1 cellular context compared by ENCODE assay signal in the genomic region with DNA sequence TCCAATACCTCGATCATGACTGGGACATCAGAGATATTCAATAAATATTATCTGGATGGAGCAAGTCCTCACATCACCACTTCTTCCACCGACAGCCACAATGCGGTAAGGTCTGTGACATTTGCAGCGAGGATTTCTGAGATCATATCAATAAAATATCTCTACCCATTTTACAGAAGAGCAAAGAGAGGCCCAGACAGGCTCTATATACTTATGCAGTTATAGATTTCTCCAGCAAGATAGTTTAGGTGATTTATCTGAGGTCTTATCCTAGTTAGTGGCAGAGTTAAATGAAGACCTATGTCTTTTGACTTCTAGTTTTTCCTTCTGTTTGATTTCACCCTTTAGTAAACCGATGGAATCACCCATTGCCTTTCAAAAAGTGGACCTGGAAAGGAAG.
TF ChIP-seq lines count a peak whose summit lies in the region.

No MANE protein-coding gene starts in this region.

TF ChIP-seq in K562, 482 proteins besides CTCF, POLR2A, EP300 and RAD21 (continued from another document):
- TF ChIP-seq, protein P1, sequence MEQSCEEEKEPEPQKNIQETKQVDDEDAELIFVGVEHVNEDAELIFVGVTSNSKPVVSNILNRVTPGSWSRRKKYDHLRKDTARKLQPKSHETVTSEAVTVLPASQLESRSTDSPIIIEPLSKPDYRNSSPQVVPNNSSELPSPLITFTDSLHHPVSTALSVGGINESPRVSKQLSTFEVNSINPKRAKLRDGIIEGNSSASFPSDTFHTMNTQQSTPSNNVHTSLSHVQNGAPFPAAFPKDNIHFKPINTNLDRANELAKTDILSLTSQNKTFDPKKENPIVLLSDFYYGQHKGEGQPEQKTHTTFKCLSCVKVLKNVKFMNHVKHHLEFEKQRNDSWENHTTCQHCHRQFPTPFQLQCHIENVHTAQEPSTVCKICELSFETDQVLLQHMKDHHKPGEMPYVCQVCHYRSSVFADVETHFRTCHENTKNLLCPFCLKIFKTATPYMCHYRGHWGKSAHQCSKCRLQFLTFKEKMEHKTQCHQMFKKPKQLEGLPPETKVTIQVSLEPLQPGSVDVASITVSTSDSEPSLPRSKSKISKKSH (CRISPR knock-in tag; IDR thresholded peaks at IDR 0.05), result no peak
- no peak for TF ChIP-seq MCM5 (IDR thresholded peaks at IDR 0.05; ENCODE audit: low read depth)
- TF ChIP-seq, protein P2, sequence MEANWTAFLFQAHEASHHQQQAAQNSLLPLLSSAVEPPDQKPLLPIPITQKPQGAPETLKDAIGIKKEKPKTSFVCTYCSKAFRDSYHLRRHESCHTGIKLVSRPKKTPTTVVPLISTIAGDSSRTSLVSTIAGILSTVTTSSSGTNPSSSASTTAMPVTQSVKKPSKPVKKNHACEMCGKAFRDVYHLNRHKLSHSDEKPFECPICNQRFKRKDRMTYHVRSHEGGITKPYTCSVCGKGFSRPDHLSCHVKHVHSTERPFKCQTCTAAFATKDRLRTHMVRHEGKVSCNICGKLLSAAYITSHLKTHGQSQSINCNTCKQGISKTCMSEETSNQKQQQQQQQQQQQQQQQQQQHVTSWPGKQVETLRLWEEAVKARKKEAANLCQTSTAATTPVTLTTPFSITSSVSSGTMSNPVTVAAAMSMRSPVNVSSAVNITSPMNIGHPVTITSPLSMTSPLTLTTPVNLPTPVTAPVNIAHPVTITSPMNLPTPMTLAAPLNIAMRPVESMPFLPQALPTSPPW (CRISPR knock-in tag; IDR thresholded peaks at IDR 0.05), result no peak
- TF ChIP-seq BCOR (IDR thresholded peaks at IDR 0.05), result peak; percentile 89
- no peak for TF ChIP-seq ZC3H4 (CRISPR knock-in tag; IDR thresholded peaks at IDR 0.05; ENCODE audit: borderline replicate concordance)
- TF ChIP-seq SRF (CRISPR knock-in tag; IDR thresholded peaks at IDR 0.05), result no peak
- no peak for TF ChIP-seq TARDBP (IDR thresholded peaks at IDR 0.05)
- no peak for TF ChIP-seq ASH1L (IDR thresholded peaks at IDR 0.05; ENCODE audit: borderline replicate concordance, low read depth, partially characterized antibody)
- TF ChIP-seq STAG1 (CRISPR knock-in tag; IDR thresholded peaks at IDR 0.05; ENCODE audit: borderline replicate concordance), result no peak
- no peak for TF ChIP-seq KAT2B (IDR thresholded peaks at IDR 0.05; ENCODE audit: low read depth, low read length)
- TF ChIP-seq CHD4 (IDR thresholded peaks at IDR 0.05; ENCODE audit: insufficient read depth, insufficient replicate concordance, low read depth, low read length, poor library complexity, severe bottlenecking), result peak; percentile 60
- TF ChIP-seq ZNF41 (CRISPR knock-in tag; conservative IDR thresholded peaks at IDR 0.05), result no peak
- TF ChIP-seq, protein P3, sequence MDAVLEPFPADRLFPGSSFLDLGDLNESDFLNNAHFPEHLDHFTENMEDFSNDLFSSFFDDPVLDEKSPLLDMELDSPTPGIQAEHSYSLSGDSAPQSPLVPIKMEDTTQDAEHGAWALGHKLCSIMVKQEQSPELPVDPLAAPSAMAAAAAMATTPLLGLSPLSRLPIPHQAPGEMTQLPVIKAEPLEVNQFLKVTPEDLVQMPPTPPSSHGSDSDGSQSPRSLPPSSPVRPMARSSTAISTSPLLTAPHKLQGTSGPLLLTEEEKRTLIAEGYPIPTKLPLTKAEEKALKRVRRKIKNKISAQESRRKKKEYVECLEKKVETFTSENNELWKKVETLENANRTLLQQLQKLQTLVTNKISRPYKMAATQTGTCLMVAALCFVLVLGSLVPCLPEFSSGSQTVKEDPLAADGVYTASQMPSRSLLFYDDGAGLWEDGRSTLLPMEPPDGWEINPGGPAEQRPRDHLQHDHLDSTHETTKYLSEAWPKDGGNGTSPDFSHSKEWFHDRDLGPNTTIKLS (IDR thresholded peaks at IDR 0.05; ENCODE audit: borderline replicate concordance, low read depth), result no peak
- TF ChIP-seq, protein P4, sequence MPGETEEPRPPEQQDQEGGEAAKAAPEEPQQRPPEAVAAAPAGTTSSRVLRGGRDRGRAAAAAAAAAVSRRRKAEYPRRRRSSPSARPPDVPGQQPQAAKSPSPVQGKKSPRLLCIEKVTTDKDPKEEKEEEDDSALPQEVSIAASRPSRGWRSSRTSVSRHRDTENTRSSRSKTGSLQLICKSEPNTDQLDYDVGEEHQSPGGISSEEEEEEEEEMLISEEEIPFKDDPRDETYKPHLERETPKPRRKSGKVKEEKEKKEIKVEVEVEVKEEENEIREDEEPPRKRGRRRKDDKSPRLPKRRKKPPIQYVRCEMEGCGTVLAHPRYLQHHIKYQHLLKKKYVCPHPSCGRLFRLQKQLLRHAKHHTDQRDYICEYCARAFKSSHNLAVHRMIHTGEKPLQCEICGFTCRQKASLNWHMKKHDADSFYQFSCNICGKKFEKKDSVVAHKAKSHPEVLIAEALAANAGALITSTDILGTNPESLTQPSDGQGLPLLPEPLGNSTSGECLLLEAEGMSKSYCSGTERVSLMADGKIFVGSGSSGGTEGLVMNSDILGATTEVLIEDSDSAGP (CRISPR knock-in tag; IDR thresholded peaks at IDR 0.05), result no peak
- no peak for TF ChIP-seq TOE1 (IDR thresholded peaks at IDR 0.05; ENCODE audit: borderline replicate concordance)
- no peak for TF ChIP-seq TOE1 (CRISPR knock-in tag; IDR thresholded peaks at IDR 0.05; ENCODE audit: borderline replicate concordance, low read depth)
- TF ChIP-seq, protein P5, sequence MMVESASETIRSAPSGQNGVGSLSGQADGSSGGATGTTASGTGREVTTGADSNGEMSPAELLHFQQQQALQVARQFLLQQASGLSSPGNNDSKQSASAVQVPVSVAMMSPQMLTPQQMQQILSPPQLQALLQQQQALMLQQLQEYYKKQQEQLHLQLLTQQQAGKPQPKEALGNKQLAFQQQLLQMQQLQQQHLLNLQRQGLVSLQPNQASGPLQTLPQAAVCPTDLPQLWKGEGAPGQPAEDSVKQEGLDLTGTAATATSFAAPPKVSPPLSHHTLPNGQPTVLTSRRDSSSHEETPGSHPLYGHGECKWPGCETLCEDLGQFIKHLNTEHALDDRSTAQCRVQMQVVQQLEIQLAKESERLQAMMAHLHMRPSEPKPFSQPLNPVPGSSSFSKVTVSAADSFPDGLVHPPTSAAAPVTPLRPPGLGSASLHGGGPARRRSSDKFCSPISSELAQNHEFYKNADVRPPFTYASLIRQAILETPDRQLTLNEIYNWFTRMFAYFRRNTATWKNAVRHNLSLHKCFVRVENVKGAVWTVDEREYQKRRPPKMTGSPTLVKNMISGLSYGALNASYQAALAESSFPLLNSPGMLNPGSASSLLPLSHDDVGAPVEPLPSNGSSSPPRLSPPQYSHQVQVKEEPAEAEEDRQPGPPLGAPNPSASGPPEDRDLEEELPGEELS (CRISPR knock-in tag; IDR thresholded peaks at IDR 0.05; ENCODE audit: borderline replicate concordance), result no peak
- 0 out of 2 replicates have a peak, but pooled peaks have one; percentile 21 for TF ChIP-seq SMARCA5 (IDR thresholded peaks at IDR 0.05)
- no peak for TF ChIP-seq CTBP1 (IDR thresholded peaks at IDR 0.05; ENCODE audit: borderline replicate concordance)
- TF ChIP-seq, protein P6, sequence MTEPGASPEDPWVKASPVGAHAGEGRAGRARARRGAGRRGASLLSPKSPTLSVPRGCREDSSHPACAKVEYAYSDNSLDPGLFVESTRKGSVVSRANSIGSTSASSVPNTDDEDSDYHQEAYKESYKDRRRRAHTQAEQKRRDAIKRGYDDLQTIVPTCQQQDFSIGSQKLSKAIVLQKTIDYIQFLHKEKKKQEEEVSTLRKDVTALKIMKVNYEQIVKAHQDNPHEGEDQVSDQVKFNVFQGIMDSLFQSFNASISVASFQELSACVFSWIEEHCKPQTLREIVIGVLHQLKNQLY (CRISPR knock-in tag; conservative IDR thresholded peaks at IDR 0.05), result no peak
- TF ChIP-seq HDAC2 (IDR thresholded peaks at IDR 0.05), result 0 out of 2 replicates have a peak, but pooled peaks have one; percentile 31
- peak; percentile 99 for TF ChIP-seq RBM25 (IDR thresholded peaks at IDR 0.05; ENCODE audit: low read depth, low read length, severe bottlenecking)
- peak; percentile 88 for TF ChIP-seq ADNP (tag; IDR thresholded peaks at IDR 0.05)
- TF ChIP-seq, protein P7, sequence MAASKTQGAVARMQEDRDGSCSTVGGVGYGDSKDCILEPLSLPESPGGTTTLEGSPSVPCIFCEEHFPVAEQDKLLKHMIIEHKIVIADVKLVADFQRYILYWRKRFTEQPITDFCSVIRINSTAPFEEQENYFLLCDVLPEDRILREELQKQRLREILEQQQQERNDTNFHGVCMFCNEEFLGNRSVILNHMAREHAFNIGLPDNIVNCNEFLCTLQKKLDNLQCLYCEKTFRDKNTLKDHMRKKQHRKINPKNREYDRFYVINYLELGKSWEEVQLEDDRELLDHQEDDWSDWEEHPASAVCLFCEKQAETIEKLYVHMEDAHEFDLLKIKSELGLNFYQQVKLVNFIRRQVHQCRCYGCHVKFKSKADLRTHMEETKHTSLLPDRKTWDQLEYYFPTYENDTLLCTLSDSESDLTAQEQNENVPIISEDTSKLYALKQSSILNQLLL (CRISPR knock-in tag; IDR thresholded peaks at IDR 0.05; ENCODE audit: borderline replicate concordance), result no peak
- TF ChIP-seq ZNF717 (CRISPR knock-in tag; IDR thresholded peaks at IDR 0.05), result no peak
- TF ChIP-seq HDAC8 (tag; IDR thresholded peaks at IDR 0.05), result no peak
- no peak for TF ChIP-seq JUND (IDR thresholded peaks at IDR 0.05; ENCODE audit: borderline replicate concordance, low read depth, low read length)
- no peak for TF ChIP-seq JUND (tag; IDR thresholded peaks at IDR 0.05; ENCODE audit: borderline replicate concordance, low read depth, low read length)
- TF ChIP-seq ZNF431 (CRISPR knock-in tag; IDR thresholded peaks at IDR 0.05), result no peak
- no peak for TF ChIP-seq ZNF124 (CRISPR knock-in tag; IDR thresholded peaks at IDR 0.05)
- no peak for TF ChIP-seq RFX7 (CRISPR knock-in tag; IDR thresholded peaks at IDR 0.05)
- TF ChIP-seq ZNF586 (CRISPR knock-in tag; conservative IDR thresholded peaks at IDR 0.05), result no peak
- no peak for TF ChIP-seq ZNF507 (tag; conservative IDR thresholded peaks at IDR 0.05)
- TF ChIP-seq, protein P8, sequence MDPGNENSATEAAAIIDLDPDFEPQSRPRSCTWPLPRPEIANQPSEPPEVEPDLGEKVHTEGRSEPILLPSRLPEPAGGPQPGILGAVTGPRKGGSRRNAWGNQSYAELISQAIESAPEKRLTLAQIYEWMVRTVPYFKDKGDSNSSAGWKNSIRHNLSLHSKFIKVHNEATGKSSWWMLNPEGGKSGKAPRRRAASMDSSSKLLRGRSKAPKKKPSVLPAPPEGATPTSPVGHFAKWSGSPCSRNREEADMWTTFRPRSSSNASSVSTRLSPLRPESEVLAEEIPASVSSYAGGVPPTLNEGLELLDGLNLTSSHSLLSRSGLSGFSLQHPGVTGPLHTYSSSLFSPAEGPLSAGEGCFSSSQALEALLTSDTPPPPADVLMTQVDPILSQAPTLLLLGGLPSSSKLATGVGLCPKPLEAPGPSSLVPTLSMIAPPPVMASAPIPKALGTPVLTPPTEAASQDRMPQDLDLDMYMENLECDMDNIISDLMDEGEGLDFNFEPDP (CRISPR knock-in tag; IDR thresholded peaks at IDR 0.05), result no peak
- no peak for TF ChIP-seq THRAP3 (IDR thresholded peaks at IDR 0.05; ENCODE audit: borderline replicate concordance)
- TF ChIP-seq POLR2B (IDR thresholded peaks at IDR 0.05; ENCODE audit: low read depth, partially characterized antibody), result no peak
- no peak for TF ChIP-seq ZNF224 (CRISPR knock-in tag; IDR thresholded peaks at IDR 0.05)
- no peak for TF ChIP-seq TCF7 (IDR thresholded peaks at IDR 0.05; ENCODE audit: borderline replicate concordance)
- TF ChIP-seq, protein P9, sequence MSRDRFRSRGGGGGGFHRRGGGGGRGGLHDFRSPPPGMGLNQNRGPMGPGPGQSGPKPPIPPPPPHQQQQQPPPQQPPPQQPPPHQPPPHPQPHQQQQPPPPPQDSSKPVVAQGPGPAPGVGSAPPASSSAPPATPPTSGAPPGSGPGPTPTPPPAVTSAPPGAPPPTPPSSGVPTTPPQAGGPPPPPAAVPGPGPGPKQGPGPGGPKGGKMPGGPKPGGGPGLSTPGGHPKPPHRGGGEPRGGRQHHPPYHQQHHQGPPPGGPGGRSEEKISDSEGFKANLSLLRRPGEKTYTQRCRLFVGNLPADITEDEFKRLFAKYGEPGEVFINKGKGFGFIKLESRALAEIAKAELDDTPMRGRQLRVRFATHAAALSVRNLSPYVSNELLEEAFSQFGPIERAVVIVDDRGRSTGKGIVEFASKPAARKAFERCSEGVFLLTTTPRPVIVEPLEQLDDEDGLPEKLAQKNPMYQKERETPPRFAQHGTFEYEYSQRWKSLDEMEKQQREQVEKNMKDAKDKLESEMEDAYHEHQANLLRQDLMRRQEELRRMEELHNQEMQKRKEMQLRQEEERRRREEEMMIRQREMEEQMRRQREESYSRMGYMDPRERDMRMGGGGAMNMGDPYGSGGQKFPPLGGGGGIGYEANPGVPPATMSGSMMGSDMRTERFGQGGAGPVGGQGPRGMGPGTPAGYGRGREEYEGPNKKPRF (IDR thresholded peaks at IDR 0.05; ENCODE audit: low read depth, low read length), result no peak
- TF ChIP-seq, protein P10, sequence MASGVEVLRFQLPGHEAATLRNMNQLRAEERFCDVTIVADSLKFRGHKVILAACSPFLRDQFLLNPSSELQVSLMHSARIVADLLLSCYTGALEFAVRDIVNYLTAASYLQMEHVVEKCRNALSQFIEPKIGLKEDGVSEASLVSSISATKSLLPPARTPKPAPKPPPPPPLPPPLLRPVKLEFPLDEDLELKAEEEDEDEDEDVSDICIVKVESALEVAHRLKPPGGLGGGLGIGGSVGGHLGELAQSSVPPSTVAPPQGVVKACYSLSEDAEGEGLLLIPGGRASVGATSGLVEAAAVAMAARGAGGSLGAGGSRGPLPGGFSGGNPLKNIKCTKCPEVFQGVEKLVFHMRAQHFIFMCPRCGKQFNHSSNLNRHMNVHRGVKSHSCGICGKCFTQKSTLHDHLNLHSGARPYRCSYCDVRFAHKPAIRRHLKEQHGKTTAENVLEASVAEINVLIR (CRISPR knock-in tag; IDR thresholded peaks at IDR 0.05), result no peak
- no peak for TF ChIP-seq ZNF79 (CRISPR knock-in tag; IDR thresholded peaks at IDR 0.05; ENCODE audit: low read depth)
- TF ChIP-seq TAF1 (IDR thresholded peaks at IDR 0.05; ENCODE audit: control insufficient read depth, extremely low read depth, insufficient read depth, low read length, severe bottlenecking), result no peak
- TF ChIP-seq ESRRA (IDR thresholded peaks at IDR 0.05; ENCODE audit: borderline replicate concordance, low read depth), result no peak
- no peak for TF ChIP-seq ZNF253 (CRISPR knock-in tag; conservative IDR thresholded peaks at IDR 0.05)
- TF ChIP-seq ZKSCAN1 (IDR thresholded peaks at IDR 0.05; ENCODE audit: low read depth, low read length), result no peak
